In the genomic region with DNA sequence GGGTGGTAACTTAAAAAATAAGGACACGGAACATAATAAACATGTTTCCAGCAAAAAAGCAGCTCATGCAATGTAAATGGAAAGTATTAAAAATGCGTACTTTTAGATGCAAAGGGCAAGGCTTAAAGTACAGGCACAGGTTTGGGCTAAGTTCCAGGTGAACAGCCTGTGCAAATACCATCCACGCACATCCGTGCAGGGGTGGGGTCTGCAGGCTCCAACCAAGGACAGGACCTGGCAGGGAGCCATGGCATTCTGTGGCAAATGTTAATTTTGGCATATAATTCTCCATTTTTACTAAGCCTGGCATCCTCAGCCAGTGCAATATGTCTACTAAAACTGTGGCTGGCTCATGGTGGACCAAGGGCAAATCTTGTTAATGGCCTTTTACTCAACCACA, we compare ENCODE assay signal across 30 cellular contexts.
"Had no signal": no experiment of that assay in that cellular context is flagged by ENCODE, and none has a peak within 500 bp of the region (broad histone marks: within the 10 kb centered on the region; RNA-seq: fewer than 3 reads in every experiment).

No MANE protein-coding gene starts in this region.

- H3K27me3 ChIP-seq: breast epithelium, colonic mucosa, gastrocnemius medialis, hepatocyte, sigmoid colon had no signal

- ATAC-seq: effector memory CD8-positive, alpha-beta T cell; gastrocnemius medialis; naive thymus-derived CD4-positive, alpha-beta T cell; psoas muscle; stimulated activated effector memory CD8-positive, alpha-beta T cell treated with anti-CD3 and anti-CD28 coated beads, Interleukin-12 subunit alpha, Interleukin-12 subunit beta, amount 100 ng/mL, for 72 hours; T-helper 17 cell had no signal

- H3K36me3 ChIP-seq: breast epithelium, colonic mucosa, gastrocnemius medialis, sigmoid colon, thoracic aorta had no signal

- H3K9me3 ChIP-seq: breast epithelium, colonic mucosa, gastrocnemius medialis, psoas muscle, sigmoid colon, thoracic aorta had no signal

- H3K4me1 ChIP-seq: breast epithelium, colonic mucosa, gastrocnemius medialis, parathyroid adenoma, psoas muscle, sigmoid colon had no signal

- DNase-seq: activated CD4-positive, alpha-beta memory T cell treated with anti-CD3 and anti-CD28 coated beads for 36 hours; activated CD4-positive, alpha-beta T cell treated with anti-CD3 and anti-CD28 coated beads, Interleukin-2, amount 10 ng/mL, durations not matched to agents 24 days and 14 days; activated CD4-positive, CD25-positive, alpha-beta regulatory T cell treated with anti-CD3 and anti-CD28 coated beads, Interleukin-2, amount 50 U/mL, for 72 hours; activated CD8-positive, alpha-beta memory T cell treated with anti-CD3 and anti-CD28 coated beads, Interleukin-2, amount 50 U/mL, for 4 hours; activated gamma-delta T cell; activated naive CD4-positive, alpha-beta T cell treated with anti-CD3 and anti-CD28 coated beads, Interleukin-2, amount 10 ng/mL, durations not matched to agents 7 days and 5 days; activated T-cell treated with anti-CD3 and anti-CD28 coated beads, Interleukin-2, amount 50 U/mL, for 1 hour; amygdala; central memory CD4-positive, alpha-beta T cell; colonic mucosa; effector memory CD8-positive, alpha-beta T cell; erythroblast; gastrocnemius medialis; glutamatergic neuron; immature natural killer cell; midbrain; naive thymus-derived CD4-positive, alpha-beta T cell; nucleus accumbens; psoas muscle; sigmoid colon; small intestine; stimulated activated CD4-positive, alpha-beta T cell treated with anti-CD3 and anti-CD28 coated beads, Interleukin-4, amount 100 ng/mL, for 24 hours; T-helper 17 cell; T1000; trophoblast cell had no signal

- H3K27ac ChIP-seq: breast epithelium, colonic mucosa, gastrocnemius medialis, hepatocyte, parathyroid adenoma, psoas muscle, sigmoid colon, thoracic aorta had no signal

- H3K4me3 ChIP-seq: breast epithelium, colonic mucosa, gastrocnemius medialis, hepatocyte, psoas muscle, sigmoid colon, thoracic aorta had no signal
